In genomic region chr10:117899181-117899683, GRCh38 we compare ENCODE assay signal across 18 cellular contexts.
DNase-seq lines count a peak whose midpoint lies in the region; ATAC-seq and TF ChIP-seq lines count a peak whose summit lies in the region.
"Had no signal": no experiment of that assay in that cellular context is flagged by ENCODE, and none has a peak within 500 bp of the region (broad histone marks: within the 10 kb centered on the region; RNA-seq: fewer than 3 reads in every experiment).

No MANE protein-coding gene starts in this region.

- intact Hi-C loops in mammary epithelial cell (cut with micrococcal nuclease) = no loop called here
- intact Hi-C loops in breast epithelium (cut with DNase I; ENCODE audit: low total_unique reads) = no loop called here
- intact Hi-C loops in PC-3 (cut with micrococcal nuclease) = no loop called here

- H3K4me1 ChIP-seq in mammary epithelial cell (ENCODE audit: insufficient read depth, low read length) (no peaks in the 10 kb centered on the region), breast epithelium (no peaks in the 10 kb centered on the region), PC-3 (ENCODE audit: insufficient read depth, low read length) (no peaks in the 10 kb centered on the region), mesendoderm (ENCODE audit: control insufficient read depth, low read depth, low read length) (no peaks in the 10 kb centered on the region)
- H3K4me1 ChIP-seq: Caco-2, SJSA1 had no signal

- H3K18ac ChIP-seq in mesendoderm (ENCODE audit: low read length) = no peak overlapping the region

- H3K23ac ChIP-seq in mesendoderm (ENCODE audit: low read length) = no peak overlapping the region

- POLR2A ChIA-PET in PC-3 (lab: Charles Lee; ENCODE audit: unreplicated experiment) = no interaction called here

- H3K56ac ChIP-seq in mesendoderm (ENCODE audit: low read length) = no peak overlapping the region

- 55% methylated on average over 2 of the region's 2 CpGs for WGBS in mammary epithelial cell (ENCODE audit: low coverage, missing lambda C conversion rate)
- WGBS in mesendoderm (ENCODE audit: extremely low coverage, insufficient coverage, low lambda C conversion rate) = no CpG with 5 or more reads among the region's 2 CpGs

- H3K27me3 Mint-ChIP-seq in HFFc6 (ENCODE audit: insufficient read depth) = peaks cover 4% of the 10 kb centered on the region

- H4K20me1 ChIP-seq in mammary epithelial cell (ENCODE audit: insufficient read depth, low read length) = no peaks in the 10 kb centered on the region
- no peaks in the 10 kb centered on the region for H4K20me1 ChIP-seq in PC-3 (ENCODE audit: low read length)

- H4K5ac ChIP-seq in mesendoderm (ENCODE audit: low read length) = no peak overlapping the region

- no peak overlapping the region for H2BK120ac ChIP-seq in mesendoderm (ENCODE audit: low read depth, low read length)

- no peak overlapping the region for H2BK5ac ChIP-seq in mesendoderm (ENCODE audit: low read length)

- DNase-seq in mammary epithelial cell = peak; percentile 1
- no peak for DNase-seq in breast epithelium (ENCODE audit: low spot score in 2 of 2)
- DNase-seq in PC-3 = peak; percentile 14
- DNase-seq in iPS DF 19.7 (ENCODE audit: low read depth, low spot score) = peak; percentile 12
- peak; percentile 79 for DNase-seq in renal cortical epithelial cell (ENCODE audit: low read depth)
- DNase-seq in HFFc6 = no peak
- DNase-seq in mesendoderm = no peak
- no peak for DNase-seq in NAMALWA (ENCODE audit: low spot score)
- DNase-seq: Caco-2; CD4-positive, alpha-beta T cell; GF-D8; GM23248; IMR-90; NCI-H1048; NCI-H1694; NCI-H2081 treated with DMSO at 0.1 percent for 48 hours; NCI-H510A had no signal

- no peaks in the 10 kb centered on the region for H3F3A ChIP-seq in PC-3 (ENCODE audit: low read length, unreplicated experiment)

- no peak overlapping the region for H3K27ac ChIP-seq in mammary epithelial cell (ENCODE audit: insufficient read depth, low read depth, low read length)
- no peak overlapping the region for H3K27ac ChIP-seq in breast epithelium
- H3K27ac ChIP-seq in PC-3 (ENCODE audit: low read length) = no peak overlapping the region
- H3K27ac ChIP-seq in mesendoderm (ENCODE audit: low read depth, low read length) = no peak overlapping the region
- H3K27ac ChIP-seq: GM23248, SJSA1 had no signal

- ATAC-seq in PC-3 = no peak

- dilution Hi-C loops in mammary epithelial cell (cut with HindIII; ENCODE audit: low sequenced_read_pairs) = no loop called here

- TF ChIP-seq POLR2A in breast epithelium (IDR thresholded peaks at IDR 0.05) = no peak

- no peak overlapping the region for H3K4me3 ChIP-seq in mammary epithelial cell (replicated peaks in 1 of 3; ENCODE audit: insufficient read depth in 1 of 3, low read depth in 2 of 3, low read length in 3 of 3)
- H3K4me3 ChIP-seq in breast epithelium = no peak overlapping the region
- H3K4me3 ChIP-seq in PC-3 (ENCODE audit: low read length) = no peak overlapping the region
- no peak overlapping the region for H3K4me3 ChIP-seq in mesendoderm (ENCODE audit: low read length)
- H3K4me3 ChIP-seq: GM23248, SJSA1 had no signal

- H3K9me3 Mint-ChIP-seq in HFFc6 = peaks cover 35% of the 10 kb centered on the region
- H3K9me3 Mint-ChIP-seq: CD4-positive, alpha-beta T cell had no signal

- in situ Hi-C loops in mammary epithelial cell (cut with MboI; ENCODE audit: low sequenced_read_pairs in 2 of 2) = loop anchor here in 1 of 2 donors (25.0 kb wide), 1 partner anchor 338 kb away; no protein-coding TSS in a partner anchor

- H4K8ac ChIP-seq in mesendoderm (ENCODE audit: low read depth, low read length) = no peak overlapping the region

- H3K4me2 ChIP-seq in mammary epithelial cell (ENCODE audit: insufficient read depth, low read depth, low read length) (no peak overlapping the region), PC-3 (ENCODE audit: low read length) (no peak overlapping the region), mesendoderm (ENCODE audit: low read length) (no peak overlapping the region)

- H3K9me3 ChIP-seq in mammary epithelial cell (replicated peaks; ENCODE audit: insufficient read depth, low read length) = no peaks in the 10 kb centered on the region
- no peaks in the 10 kb centered on the region for H3K9me3 ChIP-seq in breast epithelium
- no peaks in the 10 kb centered on the region for H3K9me3 ChIP-seq in PC-3 (ENCODE audit: low read length)
- H3K9me3 ChIP-seq: Caco-2, SJSA1 had no signal

- no peaks in the 10 kb centered on the region for H3K79me2 ChIP-seq in mammary epithelial cell (ENCODE audit: insufficient read depth, low read length)
- H3K79me2 ChIP-seq in PC-3 (ENCODE audit: low read length) = no peaks in the 10 kb centered on the region
- no peaks in the 10 kb centered on the region for H3K79me2 ChIP-seq in mesendoderm (ENCODE audit: control insufficient read depth, insufficient read depth, low read length)

- no peaks in the 10 kb centered on the region for H3K79me1 ChIP-seq in mesendoderm (ENCODE audit: low read length)

- no peak overlapping the region for H3K27ac Mint-ChIP-seq in HFFc6
- H3K27ac Mint-ChIP-seq: CD4-positive, alpha-beta T cell had no signal

- H3K9ac ChIP-seq in mammary epithelial cell (ENCODE audit: insufficient read depth, low read length) (no peak overlapping the region), PC-3 (ENCODE audit: low read length) (no peak overlapping the region), mesendoderm (ENCODE audit: low read length) (no peak overlapping the region)
- H3K9ac ChIP-seq: GM23248 had no signal

- CTCF ChIA-PET in mammary epithelial cell (lab: Charles Lee; ENCODE audit: low non-redundant PET) (no interaction called here), PC-3 (lab: Charles Lee) (no interaction called here)

- H2BK15ac ChIP-seq in mesendoderm (replicated peaks; ENCODE audit: low read depth) = no peak overlapping the region

- TF ChIP-seq CTCF in mammary epithelial cell (conservative IDR thresholded peaks at IDR 0.05 in 1 of 2, IDR thresholded peaks at IDR 0.05 in 1 of 2; ENCODE audit: extremely low read depth in 1 of 2, insufficient read depth in 1 of 2, low read depth in 1 of 2, low read length in 2 of 2) = no peak
- TF ChIP-seq CTCF in breast epithelium (IDR thresholded peaks at IDR 0.05) = no peak
- TF ChIP-seq CTCF in PC-3 (conservative IDR thresholded peaks at IDR 0.05; ENCODE audit: low read depth, low read length) = no peak
- TF ChIP-seq CTCF in HFFc6 (IDR thresholded peaks at IDR 0.05) = no peak

- no peak overlapping the region for H2AK5ac ChIP-seq in mesendoderm (ENCODE audit: low read length)

- H2AFZ ChIP-seq in mammary epithelial cell (ENCODE audit: low read depth, low read length) = no peak overlapping the region
- H2AFZ ChIP-seq in PC-3 (ENCODE audit: low read length) = no peak overlapping the region
- H2AFZ ChIP-seq: GM23248 had no signal

- BruUV-seq in mammary epithelial cell (replicated peaks; lab: Mats Ljungman, UMichigan) = no TSS peak
- no TSS peak for BruUV-seq in PC-3 (replicated peaks; lab: Mats Ljungman, UMichigan)

- no peak overlapping the region for H3K4me3 Mint-ChIP-seq in HFFc6
- H3K4me3 Mint-ChIP-seq: CD4-positive, alpha-beta T cell had no signal

- no peaks in the 10 kb centered on the region for H3K4me1 Mint-ChIP-seq in HFFc6 (ENCODE audit: low read depth)

- H3K4ac ChIP-seq in mesendoderm (ENCODE audit: low read depth, low read length) = no peak overlapping the region

- H3K27me3 ChIP-seq in mammary epithelial cell (ENCODE audit: insufficient read depth, low read length) = no peaks in the 10 kb centered on the region
- H3K27me3 ChIP-seq in breast epithelium = peaks cover 0 to 8% of the 10 kb centered on the region in 2 donors
- peaks cover 29% of the 10 kb centered on the region for H3K27me3 ChIP-seq in PC-3 (ENCODE audit: low read length)
- no peaks in the 10 kb centered on the region for H3K27me3 ChIP-seq in mesendoderm (ENCODE audit: insufficient read depth, low read length, poor library complexity)

- H3K9me2 ChIP-seq in PC-3 (replicated peaks; ENCODE audit: low read length) = no peaks in the 10 kb centered on the region

- H3K36me3 ChIP-seq in mammary epithelial cell (ENCODE audit: insufficient read depth, low read length) (no peaks in the 10 kb centered on the region), breast epithelium (no peaks in the 10 kb centered on the region), PC-3 (ENCODE audit: low read depth, low read length) (no peaks in the 10 kb centered on the region), mesendoderm (ENCODE audit: control insufficient read depth, insufficient read depth, low read length) (no peaks in the 10 kb centered on the region)
- H3K36me3 ChIP-seq: SJSA1 had no signal

- H3K36me3 Mint-ChIP-seq in HFFc6 (ENCODE audit: low read depth) = no peaks in the 10 kb centered on the region

Comparison
In these comparisons a context has a peak if more than half of its experiments do, and no peak if none do; other contexts are left out.
1. DNase-seq: peak in mammary epithelial cell (single experiment), PC-3 (single experiment), iPS DF 19.7 (single experiment) and renal cortical epithelial cell (single experiment); none in breast epithelium (0 of 2), HFFc6 (single experiment), mesendoderm (single experiment) and NAMALWA (single experiment).